Comparison of ENCODE assay signal across 25 cellular contexts in the genomic region with DNA sequence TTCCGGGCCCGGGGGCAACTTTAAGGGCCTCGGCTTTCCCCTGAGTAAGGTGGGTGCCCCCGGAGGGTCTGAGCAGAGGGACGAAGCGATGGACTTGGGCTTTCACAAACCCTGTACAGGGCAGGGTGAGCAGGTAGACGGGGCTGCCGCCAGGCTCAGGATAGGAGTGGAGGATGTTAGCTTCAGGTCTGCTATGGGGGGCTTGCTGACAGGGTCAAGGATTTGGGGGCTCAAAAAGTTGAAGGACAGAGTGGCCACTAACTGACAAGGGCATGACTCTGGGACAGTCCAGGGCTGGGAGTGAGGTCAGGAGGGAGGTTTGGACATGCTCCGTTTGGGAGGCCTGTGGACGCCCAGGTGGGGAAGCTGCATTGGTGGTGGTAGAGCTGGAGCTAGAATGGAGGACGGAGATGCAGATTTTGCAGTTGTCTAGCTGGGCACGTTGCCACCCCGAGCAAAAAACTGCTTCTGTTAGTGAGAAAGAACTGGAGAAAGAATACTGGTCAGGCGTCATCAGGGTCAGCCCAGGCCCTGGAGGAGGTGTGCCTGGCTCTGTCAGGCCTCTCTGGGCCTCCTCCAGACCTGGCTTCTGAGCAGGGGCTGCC.
DNase-seq lines count a peak whose midpoint lies in the region; ATAC-seq and TF ChIP-seq lines count a peak whose summit lies in the region.
"Had no signal": no experiment of that assay in that cellular context is flagged by ENCODE, and none has a peak within 500 bp of the region (broad histone marks: within the 10 kb centered on the region; RNA-seq: fewer than 3 reads in every experiment).

No MANE protein-coding gene starts in this region.

- intact Hi-C loops in cardiac septum (cut with DNase I) (no loop called here), left ventricle myocardium superior (cut with micrococcal nuclease) (no loop called here), right cardiac atrium (cut with DNase I) (no loop called here), sciatic nerve (cut with DNase I) (no loop called here), upper lobe of right lung (cut with DNase I) (no loop called here)

- no peaks in the 10 kb centered on the region for H3K36me3 ChIP-seq in upper lobe of right lung
- H3K36me3 ChIP-seq: adrenal gland, SJSA1, vagina, WERI-Rb-1 had no signal

- DNase-seq in cardiac septum (ENCODE audit: low spot score) (peak; percentile 74), left ventricle myocardium superior (no peak), right cardiac atrium (peak in 2 of 3 donors; percentile 43 to 72), sciatic nerve (ENCODE audit: low spot score) (peak; percentile 64), upper lobe of right lung (peak; percentile 56), NCI-H1417 (lab: John Stamatoyannopoulos, UW) (no peak), NCI-H1694 (lab: John Stamatoyannopoulos, UW) (no peak)
- no peak for DNase-seq in activated CD4-positive, alpha-beta T cell treated with anti-CD3 and anti-CD28 coated beads, Interleukin-2, amount 50 U/mL, for 4 hours
- DNase-seq: activated CD4-positive, alpha-beta T cell treated with anti-CD3 and anti-CD28 coated beads, Interleukin-2, amount 10 ng/mL, durations not matched to agents 24 days and 14 days; activated naive CD4-positive, alpha-beta T cell; activated T-cell treated with anti-CD3 and anti-CD28 coated beads, Interleukin-2, amount 50 U/mL, for 4 hours; CD8-positive, alpha-beta T cell; GOT3; HFFc6; mammary epithelial cell; NCI-H446 treated with DMSO at 0.1 percent for 48 hours; NCI-H774; T1000; WERI-Rb-1 had no signal

- 83% methylated on average over 14 of the region's 14 CpGs for WGBS in right cardiac atrium

- TF ChIP-seq CTCF in upper lobe of right lung (IDR thresholded peaks at IDR 0.05) = no peak

- no peaks in the 10 kb centered on the region for H3K27me3 ChIP-seq in right cardiac atrium (ENCODE audit: control insufficient read depth, insufficient read depth)
- H3K27me3 ChIP-seq in upper lobe of right lung = no peaks in the 10 kb centered on the region
- H3K27me3 ChIP-seq: adrenal gland, SJSA1, vagina had no signal

- peaks cover 4% of the 10 kb centered on the region for H3K4me1 ChIP-seq in right cardiac atrium (ENCODE audit: control insufficient read depth, insufficient read depth, low read length)
- H3K4me1 ChIP-seq in upper lobe of right lung = peaks cover 6% of the 10 kb centered on the region
- H3K4me1 ChIP-seq: A549, adrenal gland, SJSA1 had no signal

- ATAC-seq in left ventricle myocardium superior (no peak), right cardiac atrium (peak in 1 of 2 donors; percentile 10), sciatic nerve (peak; percentile 38), upper lobe of right lung (no peak)
- ATAC-seq: activated T-cell treated with anti-CD3 and anti-CD28 coated beads, Interleukin-2, amount 50 U/mL, for 4 hours; CD8-positive, alpha-beta T cell; stimulated activated memory B cell treated with anti-CD40 and anti-IgM and Interleukin-4, amounts not matched to agents 10 μg/mL and 1 μg/mL and 100 μg/mL, for 72 hours had no signal

- H3K9me3 ChIP-seq in right cardiac atrium (ENCODE audit: control insufficient read depth, low read length) = no peaks in the 10 kb centered on the region
- no peaks in the 10 kb centered on the region for H3K9me3 ChIP-seq in upper lobe of right lung
- H3K9me3 ChIP-seq: A549, adrenal gland, SJSA1, vagina had no signal

- H3K4me3 ChIP-seq in right cardiac atrium (ENCODE audit: low read length) (no peak overlapping the region), upper lobe of right lung (no peak overlapping the region)
- H3K4me3 ChIP-seq: A549, adrenal gland, hepatocyte, SJSA1, vagina had no signal

- no peak overlapping the region for H3K27ac ChIP-seq in right cardiac atrium (ENCODE audit: low read length)
- H3K27ac ChIP-seq in upper lobe of right lung = no peak overlapping the region
- H3K27ac ChIP-seq: A549, adrenal gland, hepatocyte, SJSA1, vagina, WERI-Rb-1 had no signal

Comparison
In these comparisons a context has a peak if more than half of its experiments do, and no peak if none do; other contexts are left out.
1. DNase-seq: peak in cardiac septum (single experiment), right cardiac atrium (2 of 3), sciatic nerve (single experiment) and upper lobe of right lung (single experiment); none in left ventricle myocardium superior (single experiment), activated CD4-positive, alpha-beta T cell treated with anti-CD3 and anti-CD28 coated beads, Interleukin-2, amount 50 U/mL, for 4 hours (0 of 2), NCI-H1417 (0 of 3) and NCI-H1694 (single experiment).